ENCODE assay signal across 29 cellular contexts in genomic region chr3:11541321-11542303, GRCh38.
DNase-seq lines count a peak whose midpoint lies in the region; ATAC-seq and TF ChIP-seq lines count a peak whose summit lies in the region.
"Had no signal": no experiment of that assay in that cellular context is flagged by ENCODE, and none has a peak within 500 bp of the region (broad histone marks: within the 10 kb centered on the region; RNA-seq: fewer than 3 reads in every experiment).

No MANE protein-coding gene starts in this region.

- H3K4me1 ChIP-seq in thoracic aorta (ENCODE audit: control insufficient read depth in 1 of 2, low read depth in 2 of 2), result peaks cover 3 to 38% of the 10 kb centered on the region in 2 donors

- H3K36me3 Mint-ChIP-seq in mesothelial cell of epicardium, result no peaks in the 10 kb centered on the region
- H3K36me3 Mint-ChIP-seq: activated CD8-positive, alpha-beta memory T cell treated with anti-CD3 and anti-CD28 coated beads, Interleukin-2, amount 10 ng/mL, durations not matched to agents 7 days and 5 days; activated naive CD4-positive, alpha-beta T cell treated with anti-CD3 and anti-CD28 coated beads, Interleukin-2, amount 10 ng/mL, durations not matched to agents 7 days and 5 days had no signal

- H3K27ac Mint-ChIP-seq in mesothelial cell of epicardium, result peak overlapping the region; percentile 89
- H3K27ac Mint-ChIP-seq: activated CD4-positive, alpha-beta T cell treated with anti-CD3 and anti-CD28 coated beads, Interleukin-2, amount 10 ng/mL, durations not matched to agents 24 days and 14 days; activated CD8-positive, alpha-beta memory T cell treated with anti-CD3 and anti-CD28 coated beads, Interleukin-2, amount 10 ng/mL, durations not matched to agents 7 days and 5 days; activated naive CD4-positive, alpha-beta T cell treated with anti-CD3 and anti-CD28 coated beads, Interleukin-2, amount 10 ng/mL, durations not matched to agents 7 days and 5 days; CD4-positive, alpha-beta T cell had no signal

- intact Hi-C loops in lower leg skin (cut with DNase I; ENCODE audit: low total_unique reads), result no loop called here

- peaks cover 51% of the 10 kb centered on the region for H3K4me1 Mint-ChIP-seq in mesothelial cell of epicardium
- H3K4me1 Mint-ChIP-seq: activated CD4-positive, alpha-beta T cell treated with anti-CD3 and anti-CD28 coated beads, Interleukin-2, amount 10 ng/mL, durations not matched to agents 24 days and 14 days; activated CD8-positive, alpha-beta memory T cell treated with anti-CD3 and anti-CD28 coated beads, Interleukin-2, amount 10 ng/mL, durations not matched to agents 7 days and 5 days; activated naive CD4-positive, alpha-beta T cell treated with anti-CD3 and anti-CD28 coated beads, Interleukin-2, amount 10 ng/mL, durations not matched to agents 7 days and 5 days had no signal

- TF ChIP-seq POLR2A in lower leg skin (IDR thresholded peaks at IDR 0.05), result no peak

- TF ChIP-seq CTCF in VCaP (conservative IDR thresholded peaks at IDR 0.05) (no peak), mesothelial cell of epicardium (IDR thresholded peaks at IDR 0.05; ENCODE audit: unreplicated experiment) (no peak), thoracic aorta (IDR thresholded peaks at IDR 0.05) (no peak), lower leg skin (IDR thresholded peaks at IDR 0.05) (no peak)

- H3K4me3 ChIP-seq in H7 (ENCODE audit: insufficient read depth, low read depth, low read length), result no peak overlapping the region
- peak overlapping the region; percentile 22 for H3K4me3 ChIP-seq in thoracic aorta
- H3K4me3 ChIP-seq in lower leg skin (ENCODE audit: low read depth, poor library complexity, severe bottlenecking), result no peak overlapping the region
- H3K4me3 ChIP-seq: smooth muscle cell, upper lobe of left lung had no signal

- peak overlapping the region; percentile 29; the same call in 1 of the 2 replicates for H3K27ac ChIP-seq in VCaP
- peak overlapping the region; percentile 46 to 62 for H3K27ac ChIP-seq in thoracic aorta
- H3K27ac ChIP-seq: upper lobe of left lung had no signal

- no peaks in the 10 kb centered on the region for H3K9me3 ChIP-seq in thoracic aorta

- H3K4me3 Mint-ChIP-seq in mesothelial cell of epicardium, result no peak overlapping the region
- H3K4me3 Mint-ChIP-seq: activated CD4-positive, alpha-beta T cell treated with anti-CD3 and anti-CD28 coated beads, Interleukin-2, amount 10 ng/mL, durations not matched to agents 24 days and 14 days; activated CD8-positive, alpha-beta memory T cell treated with anti-CD3 and anti-CD28 coated beads, Interleukin-2, amount 10 ng/mL, durations not matched to agents 7 days and 5 days; activated naive CD4-positive, alpha-beta T cell treated with anti-CD3 and anti-CD28 coated beads, Interleukin-2, amount 10 ng/mL, durations not matched to agents 7 days and 5 days; CD4-positive, alpha-beta T cell had no signal

- WGBS in lower leg skin, 2 donors, result 82 to 89% methylated on average over 16 of the region's 16 CpGs

- peak; percentile 22 for DNase-seq in H7
- DNase-seq in mesothelial cell of epicardium (ENCODE audit: low spot score in 2 of 2, unreplicated experiment in 2 of 2), result no peak
- no peak for DNase-seq in thoracic aorta (ENCODE audit: low spot score)
- no peak for DNase-seq in lower leg skin (ENCODE audit: low spot score in 2 of 2)
- DNase-seq: activated CD4-positive, alpha-beta T cell treated with anti-CD3 and anti-CD28 coated beads, Interleukin-2, amount 10 ng/mL, durations not matched to agents 24 days and 14 days; activated CD8-positive, alpha-beta memory T cell treated with anti-CD3 and anti-CD28 coated beads, Interleukin-2, amount 10 ng/mL, durations not matched to agents 7 days and 5 days; activated naive CD4-positive, alpha-beta T cell treated with anti-CD3 and anti-CD28 coated beads, Interleukin-2, amount 10 ng/mL, durations not matched to agents 7 days and 5 days; amygdala; caudate nucleus; CD4-positive, alpha-beta T cell; cortex of kidney; foreskin melanocyte; GOT3; IMR-90; kidney glomerular epithelial cell; NCI-H1048; NCI-H1694; NCI-H2171; NCI-H524 treated with DMSO at 0.1 percent for 48 hours; PC-3; retina; SHP77; stimulated activated CD4-positive, alpha-beta T cell treated with anti-CD3 and anti-CD28 coated beads, Interleukin-2, amount 100 ng/mL, for 24 hours; upper lobe of left lung had no signal

- no peaks in the 10 kb centered on the region for H3K9me3 Mint-ChIP-seq in mesothelial cell of epicardium
- H3K9me3 Mint-ChIP-seq: activated CD4-positive, alpha-beta T cell treated with anti-CD3 and anti-CD28 coated beads, Interleukin-2, amount 10 ng/mL, durations not matched to agents 24 days and 14 days; activated naive CD4-positive, alpha-beta T cell treated with anti-CD3 and anti-CD28 coated beads, Interleukin-2, amount 10 ng/mL, durations not matched to agents 7 days and 5 days; CD4-positive, alpha-beta T cell had no signal

- ATAC-seq in thoracic aorta (ENCODE audit: insufficient number of reproducible peaks, low FRiP score, low read depth), result no peak
- no peak for ATAC-seq in GM18868 (IDR thresholded peaks at IDR 0.05; ENCODE audit: unreplicated experiment)
- no peak for ATAC-seq in HG03439 (IDR thresholded peaks at IDR 0.05; ENCODE audit: unreplicated experiment)
- ATAC-seq: activated CD8-positive, alpha-beta memory T cell treated with anti-CD3 and anti-CD28 coated beads, Interleukin-2, amount 10 ng/mL, durations not matched to agents 7 days and 5 days; esophagus mucosa; PC-3 had no signal

- no peaks in the 10 kb centered on the region for H3K27me3 Mint-ChIP-seq in mesothelial cell of epicardium (ENCODE audit: low read depth)
- H3K27me3 Mint-ChIP-seq: activated CD4-positive, alpha-beta T cell treated with anti-CD3 and anti-CD28 coated beads, Interleukin-2, amount 10 ng/mL, durations not matched to agents 24 days and 14 days; activated CD8-positive, alpha-beta memory T cell treated with anti-CD3 and anti-CD28 coated beads, Interleukin-2, amount 10 ng/mL, durations not matched to agents 7 days and 5 days; activated naive CD4-positive, alpha-beta T cell treated with anti-CD3 and anti-CD28 coated beads, Interleukin-2, amount 10 ng/mL, durations not matched to agents 7 days and 5 days; CD4-positive, alpha-beta T cell had no signal

- no peaks in the 10 kb centered on the region for H3K27me3 ChIP-seq in H7 (ENCODE audit: control insufficient read depth, insufficient read depth, low read length)
- no peaks in the 10 kb centered on the region for H3K27me3 ChIP-seq in thoracic aorta (replicated peaks; ENCODE audit: insufficient read depth)
- H3K27me3 ChIP-seq: upper lobe of left lung had no signal

- H3K36me3 ChIP-seq in H7 (replicated peaks; ENCODE audit: control insufficient read depth, insufficient read depth, low read length) (no peaks in the 10 kb centered on the region), thoracic aorta (no peaks in the 10 kb centered on the region)
- H3K36me3 ChIP-seq: upper lobe of left lung had no signal
